In the genomic region with DNA sequence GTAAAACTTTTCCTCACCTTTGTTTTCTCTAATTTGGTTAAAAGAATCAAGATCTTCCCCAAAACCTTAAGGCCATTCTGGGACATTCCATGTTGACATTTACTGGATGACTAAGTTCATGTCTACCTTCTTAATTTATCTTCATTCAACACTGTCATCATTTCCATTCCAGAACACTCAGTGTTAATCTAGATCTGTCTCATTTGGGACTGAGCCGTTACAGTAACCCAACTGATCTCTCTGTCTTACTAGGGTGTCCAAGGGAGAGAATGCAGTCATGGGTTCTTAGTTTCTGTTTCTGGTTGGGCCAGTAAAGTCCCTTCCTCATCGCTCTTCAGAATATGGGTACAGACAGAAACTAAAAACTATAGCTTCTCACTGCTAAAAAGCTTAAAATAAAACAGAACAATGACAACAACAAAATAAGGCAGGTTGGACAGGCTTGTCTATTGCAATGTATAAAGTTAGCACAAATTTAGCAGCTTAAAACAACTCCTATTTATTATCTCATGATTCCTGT, we compare ENCODE assay signal across 14 cellular contexts.
DNase-seq lines count a peak whose midpoint lies in the region; ATAC-seq lines count a peak whose summit lies in the region.
"Had no signal": no experiment of that assay in that cellular context is flagged by ENCODE, and none has a peak within 500 bp of the region (broad histone marks: within the 10 kb centered on the region; RNA-seq: fewer than 3 reads in every experiment).

No MANE protein-coding gene starts in this region.

- H3K36me3 Mint-ChIP-seq in activated T-helper 17 cell treated with anti-CD3 and anti-CD28 coated beads, Interleukin-2, amount 50 U/mL, for 72 hours (ENCODE audit: low read depth): no peaks in the 10 kb centered on the region
- H3K36me3 Mint-ChIP-seq: activated naive CD4-positive, alpha-beta T cell treated with anti-CD3 and anti-CD28 coated beads, Interleukin-2, amount 10 ng/mL, durations not matched to agents 7 days and 5 days had no signal

- H3K27ac Mint-ChIP-seq in activated T-helper 17 cell treated with anti-CD3 and anti-CD28 coated beads, Interleukin-2, amount 50 U/mL, for 72 hours: no peak overlapping the region
- H3K27ac Mint-ChIP-seq: activated naive CD4-positive, alpha-beta T cell treated with anti-CD3 and anti-CD28 coated beads, Interleukin-2, amount 10 ng/mL, durations not matched to agents 7 days and 5 days; stimulated activated naive CD8-positive, alpha-beta T cell treated with anti-CD3 and anti-CD28 coated beads, Interleukin-15, Interleukin-2, amounts not matched to agents 100 ng/mL and 50 ng/mL, for 24 hours had no signal

- DNase-seq in activated effector memory CD4-positive, alpha-beta T cell treated with anti-CD3 and anti-CD28 coated beads, Interleukin-2, amount 50 U/mL, for 16 hours: no peak
- DNase-seq in NOMO-1 treated with DMSO at 0.1 percent for 48 hours (lab: John Stamatoyannopoulos, UW; ENCODE audit: unreplicated experiment): no peak
- DNase-seq in NCI-H510A treated with DMSO at 0.1 percent for 48 hours (lab: John Stamatoyannopoulos, UW): no peak
- DNase-seq: activated naive CD4-positive, alpha-beta T cell treated with anti-CD3 and anti-CD28 coated beads, Interleukin-2, amount 10 ng/mL, durations not matched to agents 7 days and 5 days; colonic mucosa; DMS 273 treated with DMSO at 0.1 percent for 48 hours; foreskin keratinocyte; left colon had no signal

- ATAC-seq in GM18873 (IDR thresholded peaks at IDR 0.05; ENCODE audit: low FRiP score, unreplicated experiment) (peak; percentile 67), GM21390 (IDR thresholded peaks at IDR 0.05; ENCODE audit: unreplicated experiment) (peak; percentile 75), HG03039 (IDR thresholded peaks at IDR 0.05; ENCODE audit: unreplicated experiment) (peak; percentile 77)
- peak; percentile 76 for ATAC-seq in activated T-helper 17 cell treated with anti-CD3 and anti-CD28 coated beads, Interleukin-2, amount 50 U/mL, for 72 hours (replicated peaks)
- ATAC-seq: foreskin keratinocyte, K562, left colon had no signal

- peaks cover 3% of the 10 kb centered on the region for H3K4me1 Mint-ChIP-seq in activated T-helper 17 cell treated with anti-CD3 and anti-CD28 coated beads, Interleukin-2, amount 50 U/mL, for 72 hours
- H3K4me1 Mint-ChIP-seq: activated naive CD4-positive, alpha-beta T cell treated with anti-CD3 and anti-CD28 coated beads, Interleukin-2, amount 10 ng/mL, durations not matched to agents 7 days and 5 days had no signal

- H3K9me3 Mint-ChIP-seq in activated T-helper 17 cell treated with anti-CD3 and anti-CD28 coated beads, Interleukin-2, amount 50 U/mL, for 72 hours: peaks cover 11% of the 10 kb centered on the region

- H3K4me3 Mint-ChIP-seq in activated T-helper 17 cell treated with anti-CD3 and anti-CD28 coated beads, Interleukin-2, amount 50 U/mL, for 72 hours: no peak overlapping the region
- H3K4me3 Mint-ChIP-seq: activated naive CD4-positive, alpha-beta T cell treated with anti-CD3 and anti-CD28 coated beads, Interleukin-2, amount 10 ng/mL, durations not matched to agents 7 days and 5 days; stimulated activated naive CD8-positive, alpha-beta T cell treated with anti-CD3 and anti-CD28 coated beads, Interleukin-15, Interleukin-2, amounts not matched to agents 100 ng/mL and 50 ng/mL, for 24 hours had no signal

- H3K27me3 Mint-ChIP-seq in activated T-helper 17 cell treated with anti-CD3 and anti-CD28 coated beads, Interleukin-2, amount 50 U/mL, for 72 hours: peaks cover 4% of the 10 kb centered on the region
